Comparison of ENCODE assay signal across 18 cellular contexts in genomic region chr4:87734936-87735335, GRCh38.
"Had no signal": no experiment of that assay in that cellular context is flagged by ENCODE, and none has a peak within 500 bp of the region (broad histone marks: within the 10 kb centered on the region; RNA-seq: fewer than 3 reads in every experiment).

No MANE protein-coding gene starts in this region.

- DNase-seq: activated CD4-positive, alpha-beta T cell treated with anti-CD3 and anti-CD28 coated beads, Interleukin-2, amount 10 ng/mL, durations not matched to agents 7 days and 5 days; activated naive CD4-positive, alpha-beta T cell treated with anti-CD3 and anti-CD28 coated beads, Interleukin-2, amount 10 ng/mL, durations not matched to agents 7 days and 5 days; adrenal gland; central memory CD4-positive, alpha-beta T cell; cortex of kidney; esophagus squamous epithelium; foreskin melanocyte; heart left ventricle; left ventricle myocardium inferior; mesenchymal stem cell; sigmoid colon; stimulated activated CD4-positive, alpha-beta T cell treated with anti-CD3 and anti-CD28 coated beads, Interleukin-12 subunit alpha, Interleukin-12 subunit beta, amount 100 ng/mL, for 4 hours; stimulated activated naive CD8-positive, alpha-beta T cell treated with anti-CD3 and anti-CD28 coated beads, Interleukin-15, Interleukin-2, amounts not matched to agents 100 U/mL and 50 U/mL, for 24 hours; upper lobe of left lung had no signal

- H3K36me3 ChIP-seq: adrenal gland, esophagus squamous epithelium, heart left ventricle, left ventricle myocardium inferior, sigmoid colon, suprapubic skin, upper lobe of left lung had no signal

- H3K4me3 Mint-ChIP-seq: activated CD4-positive, alpha-beta T cell treated with anti-CD3 and anti-CD28 coated beads, Interleukin-2, amount 10 ng/mL, durations not matched to agents 7 days and 5 days; activated naive CD4-positive, alpha-beta T cell treated with anti-CD3 and anti-CD28 coated beads, Interleukin-2, amount 10 ng/mL, durations not matched to agents 7 days and 5 days; T-helper 1 cell treated with Interleukin-12 subunit alpha and Interleukin-12 subunit beta and Interleukin-4 antibody, amounts not matched to agents 30 μg/mL and 1 μg/mL, for 36 hours; WTC11 had no signal

- H3K36me3 Mint-ChIP-seq: activated naive CD4-positive, alpha-beta T cell treated with anti-CD3 and anti-CD28 coated beads, Interleukin-2, amount 10 ng/mL, durations not matched to agents 7 days and 5 days had no signal

- H3K27me3 Mint-ChIP-seq: activated CD4-positive, alpha-beta T cell treated with anti-CD3 and anti-CD28 coated beads, Interleukin-2, amount 10 ng/mL, durations not matched to agents 7 days and 5 days; activated naive CD4-positive, alpha-beta T cell treated with anti-CD3 and anti-CD28 coated beads, Interleukin-2, amount 10 ng/mL, durations not matched to agents 7 days and 5 days had no signal

- H3K9me3 ChIP-seq: adrenal gland, esophagus squamous epithelium, heart left ventricle, left ventricle myocardium inferior, sigmoid colon, suprapubic skin, upper lobe of left lung had no signal

- H3K4me3 ChIP-seq: adrenal gland, esophagus squamous epithelium, heart left ventricle, left ventricle myocardium inferior, sigmoid colon, suprapubic skin, upper lobe of left lung had no signal

- ATAC-seq: heart left ventricle; stimulated activated naive CD8-positive, alpha-beta T cell treated with anti-CD3 and anti-CD28 coated beads, Interleukin-15, Interleukin-2, amounts not matched to agents 100 U/mL and 50 U/mL, for 24 hours had no signal

- H3K27ac Mint-ChIP-seq: activated CD4-positive, alpha-beta T cell treated with anti-CD3 and anti-CD28 coated beads, Interleukin-2, amount 10 ng/mL, durations not matched to agents 7 days and 5 days; activated naive CD4-positive, alpha-beta T cell treated with anti-CD3 and anti-CD28 coated beads, Interleukin-2, amount 10 ng/mL, durations not matched to agents 7 days and 5 days; activated T-helper 2 cell treated with anti-CD3 and anti-CD28 coated beads, Interferon-gamma antibody, Interleukin-2, Interleukin-4, amounts not matched to agents 10 μg/mL and 5 μg/mL and 100 μg/mL, durations not matched to agents 14 hours and 24 hours and 36 hours; T-helper 1 cell treated with Interleukin-12 subunit alpha and Interleukin-12 subunit beta and Interleukin-4 antibody, amounts not matched to agents 30 μg/mL and 1 μg/mL, for 36 hours; WTC11 had no signal

- H3K4me1 Mint-ChIP-seq: activated CD4-positive, alpha-beta T cell treated with anti-CD3 and anti-CD28 coated beads, Interleukin-2, amount 10 ng/mL, durations not matched to agents 7 days and 5 days; activated naive CD4-positive, alpha-beta T cell treated with anti-CD3 and anti-CD28 coated beads, Interleukin-2, amount 10 ng/mL, durations not matched to agents 7 days and 5 days had no signal

- H3K9me3 Mint-ChIP-seq: activated CD4-positive, alpha-beta T cell treated with anti-CD3 and anti-CD28 coated beads, Interleukin-2, amount 10 ng/mL, durations not matched to agents 7 days and 5 days; activated naive CD4-positive, alpha-beta T cell treated with anti-CD3 and anti-CD28 coated beads, Interleukin-2, amount 10 ng/mL, durations not matched to agents 7 days and 5 days; activated T-helper 2 cell treated with anti-CD3 and anti-CD28 coated beads, Interferon-gamma antibody, Interleukin-2, Interleukin-4, amounts not matched to agents 10 μg/mL and 5 μg/mL and 100 μg/mL, durations not matched to agents 14 hours and 24 hours and 36 hours; T-helper 1 cell treated with Interleukin-12 subunit alpha and Interleukin-12 subunit beta and Interleukin-4 antibody, amounts not matched to agents 30 μg/mL and 1 μg/mL, for 36 hours had no signal

- H3K27ac ChIP-seq: adrenal gland, esophagus squamous epithelium, heart left ventricle, left ventricle myocardium inferior, sigmoid colon, suprapubic skin, upper lobe of left lung had no signal

- H3K4me1 ChIP-seq: adrenal gland, esophagus squamous epithelium, left ventricle myocardium inferior, sigmoid colon, suprapubic skin, upper lobe of left lung had no signal

- H3K27me3 ChIP-seq: adrenal gland, esophagus squamous epithelium, sigmoid colon, suprapubic skin, upper lobe of left lung had no signal
